ENCODE assay signal across 14 cellular contexts in genomic region chrX:144253356-144253755, GRCh38.
DNase-seq lines count a peak whose midpoint lies in the region; ATAC-seq lines count a peak whose summit lies in the region.
"Had no signal": no experiment of that assay in that cellular context is flagged by ENCODE, and none has a peak within 500 bp of the region (broad histone marks: within the 10 kb centered on the region; RNA-seq: fewer than 3 reads in every experiment).

No MANE protein-coding gene starts in this region.

- peak; percentile 14 for DNase-seq in A172 (ENCODE audit: low spot score)
- peak; percentile 0 for DNase-seq in M059J (ENCODE audit: low read depth)
- no peak for DNase-seq in left lobe of liver (ENCODE audit: low spot score)
- DNase-seq in left colon: no peak
- no peak for DNase-seq in NCI-H345 treated with DMSO at 0.1 percent for 48 hours (lab: John Stamatoyannopoulos, UW; ENCODE audit: unreplicated experiment)
- DNase-seq in cerebellar nuclear complex (lab: John Stamatoyannopoulos, UW): no peak
- DNase-seq: 8988T; C1 segment of cervical spinal cord; Caco-2; CD4-positive, alpha-beta memory T cell; DMS153; DND-41; GOT3; HFFc6 had no signal

- intact Hi-C loops in left colon (cut with DNase I, micrococcal nuclease): no loop called here

- ATAC-seq in left lobe of liver (peak; percentile 45), left colon (no peak)

Comparison
In these comparisons a context has a peak if more than half of its experiments do, and no peak if none do; other contexts are left out.
1. DNase-seq: peak in A172 (single experiment) and M059J (single experiment); none in left lobe of liver (single experiment), left colon (0 of 2), NCI-H345 treated with DMSO at 0.1 percent for 48 hours (single experiment) and cerebellar nuclear complex (0 of 2).